In the genomic region with DNA sequence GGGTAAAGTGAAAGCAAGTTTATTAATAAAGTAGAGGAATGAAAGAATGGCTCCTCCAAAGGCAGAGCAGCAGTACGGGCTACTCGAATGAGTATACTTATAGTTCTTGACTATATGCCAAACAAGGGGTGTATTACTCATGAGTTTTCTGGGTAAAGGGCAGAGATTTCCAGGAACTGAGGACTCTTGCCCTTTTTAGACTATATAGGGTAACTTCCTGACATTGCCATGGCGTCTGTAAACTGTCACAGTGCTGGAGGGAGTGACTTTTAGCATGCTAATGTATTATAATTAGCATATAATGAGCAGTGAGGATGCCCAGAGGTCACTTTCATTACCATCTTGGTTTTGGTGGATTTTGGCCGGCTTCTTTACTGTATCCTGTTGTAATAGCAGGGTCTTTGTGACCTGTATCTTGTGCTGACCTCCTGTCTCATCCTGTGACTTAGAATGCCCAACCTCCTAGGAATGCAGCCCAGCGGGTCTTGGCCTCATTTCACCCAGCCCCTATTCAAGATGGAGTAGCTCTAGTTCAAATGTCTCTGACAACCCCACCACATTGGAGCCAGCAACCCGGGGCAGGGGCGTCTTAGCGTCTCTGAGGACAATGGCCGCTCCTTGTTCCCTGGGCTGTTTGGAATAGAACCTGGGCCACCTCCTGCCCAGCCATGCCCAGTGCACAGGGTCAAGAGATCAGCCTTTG, we compare ENCODE assay signal across 15 cellular contexts. TPM values are rescaled to one million over a fixed set of nuclear protein-coding genes. Genes with fewer than 3 reads are reported as not detected.
DNase-seq lines count a peak whose midpoint lies in the region; ATAC-seq and TF ChIP-seq lines count a peak whose summit lies in the region.
"Had no signal": no experiment of that assay in that cellular context is flagged by ENCODE, and none has a peak within 500 bp of the region (broad histone marks: within the 10 kb centered on the region; RNA-seq: fewer than 3 reads in every experiment).

No MANE protein-coding gene starts in this region.

- no peak overlapping the region for H3K4me2 ChIP-seq in PC-3 (ENCODE audit: low read length)

- H4K20me1 ChIP-seq in PC-3 (ENCODE audit: low read length) = no peaks in the 10 kb centered on the region

- DNase-seq in SKM-1 treated with dmso at 0.1 percent for 144 hours (lab: John Stamatoyannopoulos, UW; ENCODE audit: unreplicated experiment) (peak; percentile 8), SKM-1 (lab: John Stamatoyannopoulos, UW; ENCODE audit: unreplicated experiment) (no peak), PC-3 (peak; percentile 47), omental fat pad (ENCODE audit: low spot score) (no peak), right atrium auricular region (ENCODE audit: low spot score) (no peak), Ammon's horn (ENCODE audit: low spot score) (no peak)
- DNase-seq in activated naive CD8-positive, alpha-beta T cell treated with anti-CD3 and anti-CD28 coated beads, Interleukin-2, amount 50 U/mL, for 24 hours = peak; percentile 20
- DNase-seq in naive thymus-derived CD8-positive, alpha-beta T cell = no peak
- DNase-seq: 8988T; HFFc6; immature natural killer cell; MG63; spleen; stimulated activated naive CD4-positive, alpha-beta T cell treated with Interleukin-2 at 50 U/mL for 16 hours had no signal

- no peaks in the 10 kb centered on the region for H3K9me2 ChIP-seq in PC-3 (replicated peaks; ENCODE audit: low read length)

- H3K4me3 Mint-ChIP-seq in activated naive CD8-positive, alpha-beta T cell treated with anti-CD3 and anti-CD28 coated beads, Interleukin-2, amount 50 U/mL, for 24 hours = no peak overlapping the region
- H3K4me3 Mint-ChIP-seq in naive thymus-derived CD8-positive, alpha-beta T cell = peak overlapping the region in 1 of 10 donors; percentile 14
- H3K4me3 Mint-ChIP-seq: HFFc6, immature natural killer cell had no signal

- CTCF ChIA-PET in PC-3 (lab: Charles Lee) = no interaction called here

- peaks cover 3% of the 10 kb centered on the region; the same call in 1 of the 2 replicates for H3K27me3 ChIP-seq in PC-3 (ENCODE audit: low read length)
- no peaks in the 10 kb centered on the region for H3K27me3 ChIP-seq in right atrium auricular region
- H3K27me3 ChIP-seq: MG63 had no signal

- peak overlapping the region; percentile 75 for H3K27ac Mint-ChIP-seq in activated naive CD8-positive, alpha-beta T cell treated with anti-CD3 and anti-CD28 coated beads, Interleukin-2, amount 50 U/mL, for 24 hours
- H3K27ac Mint-ChIP-seq in naive thymus-derived CD8-positive, alpha-beta T cell = no peak overlapping the region
- H3K27ac Mint-ChIP-seq: HFFc6, immature natural killer cell had no signal

- H3K27me3 Mint-ChIP-seq in activated naive CD8-positive, alpha-beta T cell treated with anti-CD3 and anti-CD28 coated beads, Interleukin-2, amount 50 U/mL, for 24 hours = peaks cover 7% of the 10 kb centered on the region
- H3K27me3 Mint-ChIP-seq in naive thymus-derived CD8-positive, alpha-beta T cell = peaks cover 0 to 3% (median 2%) of the 10 kb centered on the region in 5 donors

- intact Hi-C loops in PC-3 (cut with micrococcal nuclease) = no loop called here

- no peaks in the 10 kb centered on the region for H3K79me2 ChIP-seq in PC-3 (ENCODE audit: low read length)

- no peak overlapping the region for H3K9ac ChIP-seq in PC-3 (ENCODE audit: low read length)

- no peak overlapping the region for H3K27ac ChIP-seq in PC-3 (ENCODE audit: low read length)
- no peak overlapping the region for H3K27ac ChIP-seq in right atrium auricular region
- H3K27ac ChIP-seq: esophagus muscularis mucosa had no signal

- no peaks in the 10 kb centered on the region for H3K9me3 Mint-ChIP-seq in activated naive CD8-positive, alpha-beta T cell treated with anti-CD3 and anti-CD28 coated beads, Interleukin-2, amount 50 U/mL, for 24 hours
- H3K9me3 Mint-ChIP-seq in naive thymus-derived CD8-positive, alpha-beta T cell = no peaks in the 10 kb centered on the region
- H3K9me3 Mint-ChIP-seq: HFFc6, immature natural killer cell had no signal

- no peak for ATAC-seq in PC-3
- peak; percentile 98 for ATAC-seq in activated naive CD8-positive, alpha-beta T cell treated with anti-CD3 and anti-CD28 coated beads, Interleukin-2, amount 50 U/mL, for 24 hours
- peak; percentile 59 for ATAC-seq in omental fat pad (ENCODE audit: low FRiP score)
- no peak for ATAC-seq in naive thymus-derived CD8-positive, alpha-beta T cell

- no peak overlapping the region for H2AFZ ChIP-seq in PC-3 (ENCODE audit: low read length)

- H3K9me3 ChIP-seq in PC-3 (ENCODE audit: low read length) (no peaks in the 10 kb centered on the region), right atrium auricular region (no peaks in the 10 kb centered on the region)
- H3K9me3 ChIP-seq: esophagus muscularis mucosa, MG63, spleen had no signal

- no peaks in the 10 kb centered on the region for H3K36me3 Mint-ChIP-seq in activated naive CD8-positive, alpha-beta T cell treated with anti-CD3 and anti-CD28 coated beads, Interleukin-2, amount 50 U/mL, for 24 hours (ENCODE audit: low read depth)
- H3K36me3 Mint-ChIP-seq in naive thymus-derived CD8-positive, alpha-beta T cell = no peaks in the 10 kb centered on the region
- H3K36me3 Mint-ChIP-seq: immature natural killer cell had no signal

- H3K36me3 ChIP-seq in PC-3 (ENCODE audit: low read depth, low read length) (no peaks in the 10 kb centered on the region), right atrium auricular region (no peaks in the 10 kb centered on the region)
- H3K36me3 ChIP-seq: esophagus muscularis mucosa, MG63, spleen had no signal

- H3K4me3 ChIP-seq in PC-3 (ENCODE audit: low read length) (no peak overlapping the region), right atrium auricular region (no peak overlapping the region)
- H3K4me3 ChIP-seq: esophagus muscularis mucosa, MG63, spleen had no signal

- peaks cover 35% of the 10 kb centered on the region for H3K4me1 Mint-ChIP-seq in activated naive CD8-positive, alpha-beta T cell treated with anti-CD3 and anti-CD28 coated beads, Interleukin-2, amount 50 U/mL, for 24 hours
- peaks cover 0 to 10% (median 4%) of the 10 kb centered on the region in 4 donors for H3K4me1 Mint-ChIP-seq in naive thymus-derived CD8-positive, alpha-beta T cell
- H3K4me1 Mint-ChIP-seq: immature natural killer cell had no signal

- no peaks in the 10 kb centered on the region for H3F3A ChIP-seq in PC-3 (ENCODE audit: low read length, unreplicated experiment)

- POLR2A ChIA-PET in PC-3 (lab: Charles Lee; ENCODE audit: unreplicated experiment) = no interaction called here
- POLR2A ChIA-PET in naive thymus-derived CD8-positive, alpha-beta T cell (lab: Charles Lee) = no interaction called here

- TF ChIP-seq CTCF in PC-3 (conservative IDR thresholded peaks at IDR 0.05; ENCODE audit: low read depth, low read length) (no peak), omental fat pad (IDR thresholded peaks at IDR 0.05) (no peak), right atrium auricular region (IDR thresholded peaks at IDR 0.05) (no peak)

- no TSS peak for BruUV-seq in PC-3 (replicated peaks; lab: Mats Ljungman, UMichigan)

- H3K4me1 ChIP-seq in PC-3 (ENCODE audit: insufficient read depth, low read length) (no peaks in the 10 kb centered on the region), right atrium auricular region (no peaks in the 10 kb centered on the region)
- H3K4me1 ChIP-seq: esophagus muscularis mucosa had no signal

RNA-seq across cellular contexts. Expression of a gene that starts 34.9 kb away (rescaled TPM):
- total RNA-seq in PC-3 (2014; rRNA removed) (4.3 and 5.0 TPM in 2 replicates), omental fat pad (10 to 100 TPM in 3 of 4 donors, 1 to 10 TPM in 1; 8.9 to 30.6 (median 20.3) TPM), right atrium auricular region (10 to 100 TPM in 1 of 2 donors, 1 to 10 TPM in 1; 6.8 to 17.7 TPM)
- total RNA-seq in naive thymus-derived CD8-positive, alpha-beta T cell = 10 to 100 TPM; 24.1 to 28.7 TPM
- 10 to 100 TPM; 21.1 to 29.9 (median 21.1) TPM for polyA plus RNA-seq in naive thymus-derived CD8-positive, alpha-beta T cell

Comparison
In these comparisons a context has a peak if more than half of its experiments do, and no peak if none do; other contexts are left out.
1. DNase-seq: peak in SKM-1 treated with dmso at 0.1 percent for 144 hours (single experiment), PC-3 (single experiment) and activated naive CD8-positive, alpha-beta T cell treated with anti-CD3 and anti-CD28 coated beads, Interleukin-2, amount 50 U/mL, for 24 hours (single experiment); none in SKM-1 (single experiment), omental fat pad (single experiment), right atrium auricular region (single experiment), naive thymus-derived CD8-positive, alpha-beta T cell (0 of 10) and Ammon's horn (single experiment).
2. ATAC-seq: peak in activated naive CD8-positive, alpha-beta T cell treated with anti-CD3 and anti-CD28 coated beads, Interleukin-2, amount 50 U/mL, for 24 hours (single experiment) and omental fat pad (single experiment); none in PC-3 (single experiment) and naive thymus-derived CD8-positive, alpha-beta T cell (0 of 2).